In the genomic region with DNA sequence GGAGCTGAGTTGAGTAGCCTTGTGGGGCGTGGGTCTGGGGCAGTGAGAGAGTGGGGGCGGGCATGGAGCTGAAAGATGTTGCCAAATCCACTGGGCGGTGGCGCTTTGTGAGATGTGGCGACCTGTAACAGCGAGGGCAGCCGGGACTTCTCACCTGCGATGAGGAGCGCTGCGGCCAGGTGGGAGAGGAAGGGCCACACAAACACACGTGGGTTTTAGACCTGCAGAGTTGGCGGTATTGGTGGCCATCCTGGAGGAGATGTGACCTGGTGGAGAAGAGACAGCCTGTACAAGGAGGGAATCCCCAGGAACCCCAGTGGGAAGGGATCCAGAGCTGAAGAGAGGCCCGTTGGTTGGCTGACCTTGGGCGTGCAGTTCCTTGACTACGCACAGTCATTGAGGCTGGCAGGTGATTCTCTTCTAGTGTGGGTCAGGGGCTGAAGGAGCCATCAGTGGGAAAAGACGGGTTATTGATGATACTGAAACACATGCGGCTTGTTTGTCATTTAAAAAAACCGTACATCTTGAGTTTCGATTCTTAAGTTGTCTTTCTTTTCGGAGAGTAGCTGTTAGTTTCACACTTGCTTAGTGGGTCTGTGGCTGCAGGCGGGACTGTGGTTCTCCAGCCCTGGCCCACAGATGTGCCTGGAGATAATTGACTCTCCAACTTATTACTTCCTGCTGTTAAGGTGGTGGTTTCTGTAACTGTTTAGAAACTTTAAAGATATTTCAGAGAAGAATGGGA, we compare ENCODE assay signal across 9 cellular contexts. TPM values are rescaled to one million over a fixed set of nuclear protein-coding genes. Genes with fewer than 3 reads are reported as not detected.
DNase-seq lines count a peak whose midpoint lies in the region; ATAC-seq and TF ChIP-seq lines count a peak whose summit lies in the region.
"Had no signal": no experiment of that assay in that cellular context is flagged by ENCODE, and none has a peak within 500 bp of the region (broad histone marks: within the 10 kb centered on the region; RNA-seq: fewer than 3 reads in every experiment).

No MANE protein-coding gene starts in this region.

- POLR2A ChIA-PET in naive thymus-derived CD8-positive, alpha-beta T cell (lab: Charles Lee), result interaction anchor here (1.3 to 2.1 kb wide), 4 partner anchors 8 to 106 kb away, joined by 3 to 10 read pairs (median 6); no protein-coding TSS in a partner anchor

- H3K27ac Mint-ChIP-seq in CD4-positive, CD25-positive, alpha-beta regulatory T cell, result peak overlapping the region; percentile 87 to 93 (median 91)
- H3K27ac Mint-ChIP-seq in naive thymus-derived CD8-positive, alpha-beta T cell, result peak overlapping the region; percentile 82 to 98 (median 90)

- peaks cover 43% of the 10 kb centered on the region for H3K4me1 ChIP-seq in CD4-positive, CD25-positive, alpha-beta regulatory T cell (ENCODE audit: control insufficient read depth, insufficient read depth, low read length, poor library complexity, severe bottlenecking)
- peaks cover 48% of the 10 kb centered on the region for H3K4me1 ChIP-seq in testis
- H3K4me1 ChIP-seq in suprapubic skin, result peaks cover 67% of the 10 kb centered on the region
- H3K4me1 ChIP-seq in esophagus muscularis mucosa, result peaks cover 37 to 72% (median 63%) of the 10 kb centered on the region in 4 donors

- H3K9me3 Mint-ChIP-seq in CD4-positive, CD25-positive, alpha-beta regulatory T cell, result no peaks in the 10 kb centered on the region
- no peaks in the 10 kb centered on the region for H3K9me3 Mint-ChIP-seq in naive thymus-derived CD8-positive, alpha-beta T cell

- peaks cover 8% of the 10 kb centered on the region for H3K36me3 Mint-ChIP-seq in CD4-positive, CD25-positive, alpha-beta regulatory T cell
- peaks cover 0 to 2% (median 0%) of the 10 kb centered on the region in 3 donors for H3K36me3 Mint-ChIP-seq in naive thymus-derived CD8-positive, alpha-beta T cell

- ATAC-seq in CD4-positive, CD25-positive, alpha-beta regulatory T cell (ENCODE audit: low read depth in 2 of 2), result peak; percentile 12 to 28
- ATAC-seq in GM19468 (IDR thresholded peaks at IDR 0.05; ENCODE audit: extremely low read depth, unreplicated experiment) (peak; percentile 21), HG03571 (IDR thresholded peaks at IDR 0.05; ENCODE audit: unreplicated experiment) (peak; percentile 38)
- ATAC-seq in naive thymus-derived CD8-positive, alpha-beta T cell, result peak in 1 of 2 donors; percentile 9

- WGBS in testis, 2 donors, result 76 to 77% methylated on average over 21 of the region's 21 CpGs
- WGBS in suprapubic skin, result 70% methylated on average over 21 of the region's 21 CpGs
- WGBS in esophagus muscularis mucosa, result 83% methylated on average over 21 of the region's 21 CpGs

- H3K27ac ChIP-seq in CD4-positive, CD25-positive, alpha-beta regulatory T cell (ENCODE audit: insufficient read depth, low read length, poor library complexity, severe bottlenecking), result peak overlapping the region; percentile 72
- H3K27ac ChIP-seq in testis (no peak overlapping the region), suprapubic skin (no peak overlapping the region), esophagus muscularis mucosa (replicated peaks in 1 of 4) (no peak overlapping the region)
- H3K27ac ChIP-seq: cardiac muscle cell had no signal

- no peaks in the 10 kb centered on the region for H3K27me3 Mint-ChIP-seq in CD4-positive, CD25-positive, alpha-beta regulatory T cell
- no peaks in the 10 kb centered on the region for H3K27me3 Mint-ChIP-seq in naive thymus-derived CD8-positive, alpha-beta T cell

- no peaks in the 10 kb centered on the region for H3K9me3 ChIP-seq in CD4-positive, CD25-positive, alpha-beta regulatory T cell (ENCODE audit: control insufficient read depth in 2 of 2, low read length in 2 of 2)
- no peaks in the 10 kb centered on the region for H3K9me3 ChIP-seq in testis
- H3K9me3 ChIP-seq in suprapubic skin, result no peaks in the 10 kb centered on the region
- H3K9me3 ChIP-seq in esophagus muscularis mucosa, result no peaks in the 10 kb centered on the region

- H3K4me3 ChIP-seq in CD4-positive, CD25-positive, alpha-beta regulatory T cell (ENCODE audit: low read depth, low read length), result peak overlapping the region; percentile 87
- H3K4me3 ChIP-seq in testis (no peak overlapping the region), suprapubic skin (no peak overlapping the region), esophagus muscularis mucosa (peak overlapping the region in 1 of 4 donors; percentile 99)
- H3K4me3 ChIP-seq: cardiac muscle cell had no signal

- no peak for TF ChIP-seq EP300 in suprapubic skin (IDR thresholded peaks at IDR 0.05)
- TF ChIP-seq EP300 in esophagus muscularis mucosa (IDR thresholded peaks at IDR 0.05), result no peak

- H3K36me3 ChIP-seq in CD4-positive, CD25-positive, alpha-beta regulatory T cell (ENCODE audit: control insufficient read depth, insufficient read depth, low read length), result no peaks in the 10 kb centered on the region
- no peaks in the 10 kb centered on the region for H3K36me3 ChIP-seq in testis (ENCODE audit: low read depth, missing control alignments)
- H3K36me3 ChIP-seq in suprapubic skin, result no peaks in the 10 kb centered on the region
- H3K36me3 ChIP-seq in esophagus muscularis mucosa, result no peaks in the 10 kb centered on the region
- H3K36me3 ChIP-seq: cardiac muscle cell had no signal

- intact Hi-C loops in testis (cut with DNase I; ENCODE audit: low total_unique reads) (no loop called here), esophagus muscularis mucosa (cut with DNase I) (no loop called here)

- peak in 2 of 3 donors; percentile 55 to 83 for DNase-seq in CD4-positive, CD25-positive, alpha-beta regulatory T cell
- peak; percentile 55 for DNase-seq in activated CD8-positive, alpha-beta memory T cell treated with anti-CD3 and anti-CD28 coated beads, Interleukin-2, amount 50 U/mL, for 24 hours (ENCODE audit: extremely low read depth)
- DNase-seq in naive thymus-derived CD8-positive, alpha-beta T cell, result peak in 6 of 10 donors; percentile 20 to 63 (median 32)
- DNase-seq in testis (no peak), suprapubic skin (ENCODE audit: low spot score in 2 of 2) (no peak), esophagus muscularis mucosa (ENCODE audit: extremely low spot score) (no peak)

- no peaks in the 10 kb centered on the region for H3K27me3 ChIP-seq in CD4-positive, CD25-positive, alpha-beta regulatory T cell (ENCODE audit: control insufficient read depth, insufficient read depth, low read length)
- H3K27me3 ChIP-seq in testis (no peaks in the 10 kb centered on the region), suprapubic skin (no peaks in the 10 kb centered on the region), esophagus muscularis mucosa (no peaks in the 10 kb centered on the region)
- H3K27me3 ChIP-seq: cardiac muscle cell had no signal

- TF ChIP-seq POLR2A in testis (IDR thresholded peaks at IDR 0.05), result no peak
- no peak for TF ChIP-seq POLR2A in suprapubic skin (IDR thresholded peaks at IDR 0.05)
- no peak for TF ChIP-seq POLR2A in esophagus muscularis mucosa (IDR thresholded peaks at IDR 0.05; ENCODE audit: low read depth)

- peak overlapping the region; percentile 84 to 98 (median 93) for H3K4me3 Mint-ChIP-seq in CD4-positive, CD25-positive, alpha-beta regulatory T cell
- peak overlapping the region; percentile 78 to 95 (median 88) for H3K4me3 Mint-ChIP-seq in naive thymus-derived CD8-positive, alpha-beta T cell

- H3K4me1 Mint-ChIP-seq in CD4-positive, CD25-positive, alpha-beta regulatory T cell, result peaks cover 25 to 67% (median 54%) of the 10 kb centered on the region in 4 donors
- H3K4me1 Mint-ChIP-seq in naive thymus-derived CD8-positive, alpha-beta T cell, result peaks cover 52 to 68% (median 63%) of the 10 kb centered on the region in 4 donors

- TF ChIP-seq CTCF in testis (IDR thresholded peaks at IDR 0.05) (no peak), suprapubic skin (IDR thresholded peaks at IDR 0.05) (no peak), esophagus muscularis mucosa (IDR thresholded peaks at IDR 0.05) (no peak)

RNA-seq across cellular contexts. Expression of gene CHST12, which starts 2.4 kb away (rescaled TPM):
- 27.8 TPM for total RNA-seq in CD4-positive, CD25-positive, alpha-beta regulatory T cell
- polyA plus RNA-seq in CD4-positive, CD25-positive, alpha-beta regulatory T cell, result 10 to 100 TPM; 14.1 to 20.4 (median 19.3) TPM
- total RNA-seq in naive thymus-derived CD8-positive, alpha-beta T cell, result 10 to 100 TPM; 19.2 to 19.7 TPM
- 10 to 100 TPM in 2 of 3 donors, 1 to 10 TPM in 1; 8.9 to 21.7 (median 16.5) TPM for polyA plus RNA-seq in naive thymus-derived CD8-positive, alpha-beta T cell
- total RNA-seq in testis (10 to 100 TPM; 42.0 to 42.1 TPM), suprapubic skin (10 to 100 TPM in 3 of 4 donors, 1 to 10 TPM in 1; 9.9 to 55.8 (median 24.5) TPM), esophagus muscularis mucosa (10 to 100 TPM in 2 of 4 donors, 1 to 10 TPM in 2; 6.6 to 24.0 (median 14.8) TPM)
- 15.3 TPM for polyA plus RNA-seq in testis (ENCODE audit: insufficient read depth, low read depth, low replicate concordance)

RNA-seq across cellular contexts. Expression of gene EIF3B, which starts 51.1 kb away (rescaled TPM):
- 150 TPM for total RNA-seq in CD4-positive, CD25-positive, alpha-beta regulatory T cell
- 10 to 100 TPM; 85.5 to 97.9 (median 94.3) TPM for polyA plus RNA-seq in CD4-positive, CD25-positive, alpha-beta regulatory T cell
- total RNA-seq in naive thymus-derived CD8-positive, alpha-beta T cell, result 100 to 1,000 TPM; 153 to 162 TPM
- 100 to 1,000 TPM in 2 of 3 donors, 10 to 100 TPM in 1; 96.5 to 164 (median 114) TPM for polyA plus RNA-seq in naive thymus-derived CD8-positive, alpha-beta T cell
- total RNA-seq in testis (100 to 1,000 TPM; 237 to 263 TPM), suprapubic skin (100 to 1,000 TPM; 136 to 158 (median 139) TPM), esophagus muscularis mucosa (100 to 1,000 TPM; 105 to 155 (median 128) TPM)
- polyA plus RNA-seq in testis (ENCODE audit: insufficient read depth, low read depth, low replicate concordance), result 165 TPM

Comparison
In these comparisons a context has a peak if more than half of its experiments do, and no peak if none do; other contexts are left out.
1. DNase-seq: peak in CD4-positive, CD25-positive, alpha-beta regulatory T cell (2 of 3), activated CD8-positive, alpha-beta memory T cell treated with anti-CD3 and anti-CD28 coated beads, Interleukin-2, amount 50 U/mL, for 24 hours (single experiment) and naive thymus-derived CD8-positive, alpha-beta T cell (6 of 10); none in testis (single experiment), suprapubic skin (0 of 2) and esophagus muscularis mucosa (single experiment).